ENCODE assay signal across 8 cellular contexts in the genomic region with DNA sequence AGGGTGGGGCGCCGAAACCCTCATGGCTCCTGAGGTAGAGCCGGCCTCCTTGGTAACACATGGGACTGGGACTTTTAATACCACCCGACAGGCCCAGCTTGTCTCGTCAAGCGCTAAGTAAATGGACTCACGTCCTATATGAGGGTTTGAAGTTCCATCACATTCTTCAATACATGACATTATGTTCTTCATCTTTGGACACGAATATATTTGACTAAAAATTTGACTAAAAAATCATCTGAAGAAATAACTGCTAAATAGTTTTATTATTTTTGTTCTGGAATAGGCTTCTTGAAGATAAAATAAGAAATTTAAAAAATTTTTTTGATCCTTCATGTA. TPM values are rescaled to one million over a fixed set of nuclear protein-coding genes. Genes with fewer than 3 reads are reported as not detected.
DNase-seq lines count a peak whose midpoint lies in the region; ATAC-seq and TF ChIP-seq lines count a peak whose summit lies in the region.

No MANE protein-coding gene starts in this region.

- intact Hi-C loops in natural killer cell (cut with micrococcal nuclease), result loop anchor here (1.0 to 5.0 kb wide), 2 partner anchors 125 to 253 kb away; partner anchors contain the start of genes ZNF569 and ZNF570

- H3K9me3 Mint-ChIP-seq in natural killer cell, result no peaks in the 10 kb centered on the region

- H3K36me3 Mint-ChIP-seq in natural killer cell, result no peaks in the 10 kb centered on the region

- DNase-seq in AG04449 (ENCODE audit: low read depth, low spot score) (no peak), choroid plexus epithelial cell (ENCODE audit: low read depth) (no peak), natural killer cell (no peak), iPS-NIHi11 (ENCODE audit: low spot score) (no peak), NCI-H1105 treated with DMSO at 0.1 percent for 48 hours (lab: John Stamatoyannopoulos, UW) (no peak)
- no peak for DNase-seq in Jurkat, Clone E6-1 (ENCODE audit: low read depth, low spot score)

- H3K4me1 Mint-ChIP-seq in natural killer cell, result peaks cover 9 to 20% of the 10 kb centered on the region in 2 donors

- ATAC-seq in natural killer cell (no peak), HG02973 (IDR thresholded peaks at IDR 0.05; ENCODE audit: unreplicated experiment) (no peak), GM19455 (IDR thresholded peaks at IDR 0.05; ENCODE audit: unreplicated experiment) (no peak)

- H3K4me3 Mint-ChIP-seq in natural killer cell, result peak overlapping the region; percentile 88

- TF ChIP-seq CTCF in AG04449 (IDR thresholded peaks at IDR 0.05; ENCODE audit: insufficient read depth, low read length, missing control alignments) (no peak), choroid plexus epithelial cell (conservative IDR thresholded peaks at IDR 0.05; ENCODE audit: low read depth, low read length) (no peak), natural killer cell (IDR thresholded peaks at IDR 0.05) (no peak)

- H3K27me3 Mint-ChIP-seq in natural killer cell (ENCODE audit: low read depth in 2 of 2), result no peaks in the 10 kb centered on the region

- POLR2A ChIA-PET in AG04449 (lab: Yijun Ruan, JAX), result interaction anchor here (1.1 kb wide), 1 partner anchor 60 kb away, joined by 3 read pairs; the partner anchor contains the start of gene ZNF573

- H3K27ac Mint-ChIP-seq in natural killer cell, result peak overlapping the region; percentile 79 to 86

- CTCF ChIA-PET in AG04449 (lab: Yijun Ruan, JAX), result interaction anchor here (1.0 to 1.3 kb wide), 5 partner anchors 10 to 44 kb away, joined by 3 to 5 read pairs (median 3); no protein-coding TSS in a partner anchor

- peak overlapping the region; percentile 89 for H3K4me3 ChIP-seq in AG04449 (ENCODE audit: low read depth, low read length)
- H3K4me3 ChIP-seq in Jurkat, Clone E6-1 (ENCODE audit: low read length), result peak overlapping the region; percentile 85
- peak overlapping the region; percentile 85 for H3K4me3 ChIP-seq in choroid plexus epithelial cell (ENCODE audit: low read depth, low read length)

RNA-seq across cellular contexts. Expression of gene ZNF607, which starts 0.3 kb away (rescaled TPM):
- polyA plus RNA-seq in Jurkat, Clone E6-1 (2012; ENCODE audit: insufficient read depth, insufficient read length), result 0.26 TPM
- total RNA-seq in natural killer cell, result 1 to 10 TPM; 4.6 to 5.1 (median 4.8) TPM

RNA-seq across cellular contexts. Expression of gene ZNF573, which starts 59.5 kb away (rescaled TPM):
- polyA plus RNA-seq in Jurkat, Clone E6-1 (2012; ENCODE audit: insufficient read depth, insufficient read length), result not detected
- total RNA-seq in natural killer cell, result 10 to 100 TPM in 2 of 3 donors, 1 to 10 TPM in 1; 10.0 to 15.5 (median 13.4) TPM
